ENCODE assay signal across 25 cellular contexts in the genomic region with DNA sequence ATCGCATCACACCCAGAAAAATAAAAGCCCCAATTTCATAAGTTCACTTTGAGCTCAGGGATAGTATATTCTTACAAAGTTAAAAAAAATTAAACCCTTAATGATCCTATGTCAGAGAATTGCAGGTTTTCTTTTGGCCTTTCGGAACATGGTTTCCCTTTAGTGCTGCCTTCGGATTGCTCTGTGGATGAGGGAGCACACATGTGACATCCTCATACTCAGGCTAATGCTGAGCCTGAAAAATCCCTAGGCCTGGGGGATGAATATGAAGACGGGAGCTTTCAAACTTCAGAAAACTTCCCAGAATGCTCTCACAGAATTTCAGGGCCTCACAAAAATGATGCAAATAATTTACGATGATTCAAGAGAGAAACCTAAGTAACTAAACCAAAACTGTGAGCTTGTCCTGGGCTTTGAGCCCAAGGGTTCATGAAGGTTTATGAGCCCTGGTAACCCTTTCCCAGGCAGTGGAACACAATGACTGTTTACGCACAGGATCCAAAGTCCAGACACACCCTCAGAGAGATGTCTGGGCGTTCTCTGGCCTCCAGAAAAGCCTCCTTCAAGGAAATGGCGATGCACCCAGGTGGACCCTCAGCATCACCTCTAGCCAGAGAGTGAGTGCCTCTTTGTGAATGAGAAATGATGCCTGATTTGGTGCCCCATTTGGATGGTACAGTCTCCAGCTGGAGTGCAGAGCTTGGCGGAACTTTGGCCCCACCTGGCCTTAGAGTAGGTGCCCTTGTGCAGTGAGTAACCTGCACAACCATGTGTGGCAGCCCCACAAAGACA.
DNase-seq lines count a peak whose midpoint lies in the region; ATAC-seq and TF ChIP-seq lines count a peak whose summit lies in the region.
"Had no signal": no experiment of that assay in that cellular context is flagged by ENCODE, and none has a peak within 500 bp of the region (broad histone marks: within the 10 kb centered on the region; RNA-seq: fewer than 3 reads in every experiment).

No MANE protein-coding gene starts in this region.

- peak; percentile 83 for ATAC-seq in left lobe of liver
- ATAC-seq in gastrocnemius medialis = peak; percentile 26 to 62
- no peak for ATAC-seq in GM18520 (IDR thresholded peaks at IDR 0.05; ENCODE audit: unreplicated experiment)
- ATAC-seq: activated CD8-positive, alpha-beta T cell treated with anti-CD3 and anti-CD28 coated beads, Interleukin-2, amount 10 ng/mL, durations not matched to agents 7 days and 5 days; activated T-cell treated with anti-CD3 and anti-CD28 coated beads, Interleukin-2, amount 50 U/mL, for 4 hours; HCT116; K562; left lung; stimulated activated naive CD8-positive, alpha-beta T cell treated with anti-CD3 and anti-CD28 coated beads, Interleukin-15, Interleukin-2, amounts not matched to agents 100 U/mL and 50 U/mL, for 24 hours had no signal

- no peak for TF ChIP-seq POLR2A in gastrocnemius medialis (IDR thresholded peaks at IDR 0.05)

- peak overlapping the region in 4 of 11 experiments; percentile 4 to 68 (median 56); a peak in 8 of 22 replicates for H3K9ac ChIP-seq in BLaER1 treated with 17β-estradiol and CSF1 and Interleukin-3, amounts not matched to agents 10 nM and 100 nM

- no peaks in the 10 kb centered on the region; a peak in 1 of 22 replicates for H3K9me3 ChIP-seq in BLaER1 treated with 17β-estradiol and CSF1 and Interleukin-3, amounts not matched to agents 10 nM and 100 nM (replicated peaks in 1 of 11)
- H3K9me3 ChIP-seq in gastrocnemius medialis = no peaks in the 10 kb centered on the region
- H3K9me3 ChIP-seq: adrenal gland, left lung had no signal

- peak overlapping the region in 9 of 11 experiments; percentile 13 to 92 (median 76); a peak in 16 of 22 replicates for H3K4me2 ChIP-seq in BLaER1 treated with 17β-estradiol and CSF1 and Interleukin-3, amounts not matched to agents 10 nM and 100 nM

- peaks cover 0 to 77% (median 21%) of the 10 kb centered on the region in 11 experiments; a peak in 13 of 22 replicates for H3K36me3 ChIP-seq in BLaER1 treated with 17β-estradiol and CSF1 and Interleukin-3, amounts not matched to agents 10 nM and 100 nM
- no peaks in the 10 kb centered on the region for H3K36me3 ChIP-seq in gastrocnemius medialis
- H3K36me3 ChIP-seq: adrenal gland, left lung had no signal

- intact Hi-C loops in gastrocnemius medialis (cut with DNase I; ENCODE audit: low total_unique reads) = no loop called here

- peaks cover 19 to 100% (median 99%) of the 10 kb centered on the region in 10 experiments for H3K4me1 ChIP-seq in BLaER1 treated with 17β-estradiol and CSF1 and Interleukin-3, amounts not matched to agents 10 nM and 100 nM
- peaks cover 0 to 16% of the 10 kb centered on the region in 2 donors for H3K4me1 ChIP-seq in gastrocnemius medialis
- H3K4me1 ChIP-seq: adrenal gland, left lung had no signal

- H4K20me1 ChIP-seq in BLaER1 treated with 17β-estradiol and CSF1 and Interleukin-3, amounts not matched to agents 10 nM and 100 nM = no peaks in the 10 kb centered on the region

- DNase-seq in SW480 (ENCODE audit: low spot score) (peak; percentile 20), left lobe of liver (ENCODE audit: low spot score) (peak; percentile 90), gastrocnemius medialis (no peak), DMS79 (lab: John Stamatoyannopoulos, UW) (no peak), DMS153 treated with DMSO at 0.1 percent for 48 hours (lab: John Stamatoyannopoulos, UW; ENCODE audit: unreplicated experiment) (no peak)
- no peak for DNase-seq in activated CD8-positive, alpha-beta memory T cell treated with anti-CD3 and anti-CD28 coated beads, Interleukin-2, amount 50 U/mL, for 4 hours
- DNase-seq: activated CD4-positive, CD25-positive, alpha-beta regulatory T cell treated with anti-CD3 and anti-CD28 coated beads, Interleukin-2, amount 50 U/mL, for 72 hours; activated CD8-positive, alpha-beta T cell treated with anti-CD3 and anti-CD28 coated beads, Interleukin-2, amount 10 ng/mL, durations not matched to agents 7 days and 5 days; activated naive CD4-positive, alpha-beta T cell; activated T-cell treated with anti-CD3 and anti-CD28 coated beads, Interleukin-2, amount 50 U/mL, for 4 hours; adrenal gland; dermis blood vessel endothelial cell; DMS 273 treated with DMSO at 0.1 percent for 48 hours; GDM1; left lung; midbrain; NCI-H2171; NCI-H526; stimulated activated CD4-positive, alpha-beta T cell treated with anti-CD3 and anti-CD28 coated beads, Interleukin-2, amount 100 ng/mL, for 48 hours; stimulated activated naive CD8-positive, alpha-beta T cell treated with anti-CD3 and anti-CD28 coated beads, Interleukin-15, Interleukin-2, amounts not matched to agents 100 U/mL and 50 U/mL, for 24 hours; trophoblast cell had no signal

- H3K4me3 ChIP-seq in BLaER1 treated with 17β-estradiol and CSF1 and Interleukin-3, amounts not matched to agents 10 nM and 100 nM = no peak overlapping the region; a peak in 1 of 20 replicates
- no peak overlapping the region for H3K4me3 ChIP-seq in gastrocnemius medialis
- H3K4me3 ChIP-seq: adrenal gland, K562, left lung had no signal

- TF ChIP-seq CTCF in gastrocnemius medialis (IDR thresholded peaks at IDR 0.05 in 4 of 5, conservative IDR thresholded peaks at IDR 0.05 in 1 of 5) = no peak

- H3K27ac ChIP-seq in BLaER1 treated with 17β-estradiol and CSF1 and Interleukin-3, amounts not matched to agents 10 nM and 100 nM = peak overlapping the region in 7 of 11 experiments; percentile 15 to 77 (median 70); a peak in 13 of 22 replicates
- peak overlapping the region in 2 of 4 donors; percentile 32 to 35 for H3K27ac ChIP-seq in gastrocnemius medialis
- H3K27ac ChIP-seq: adrenal gland, left lung had no signal

- in situ Hi-C loops in gastrocnemius medialis (cut with MboI; ENCODE audit: low sequenced_read_pairs in 4 of 4) = no loop called here

- H3K27me3 ChIP-seq in BLaER1 treated with 17β-estradiol and CSF1 and Interleukin-3, amounts not matched to agents 10 nM and 100 nM = no peaks in the 10 kb centered on the region
- H3K27me3 ChIP-seq in gastrocnemius medialis = no peaks in the 10 kb centered on the region
- H3K27me3 ChIP-seq: adrenal gland, left lung had no signal

Comparison
In these comparisons a context has a peak if more than half of its experiments do, and no peak if none do; other contexts are left out.
1. DNase-seq: peak in SW480 (single experiment) and left lobe of liver (single experiment); none in gastrocnemius medialis (0 of 2), DMS79 (single experiment), activated CD8-positive, alpha-beta memory T cell treated with anti-CD3 and anti-CD28 coated beads, Interleukin-2, amount 50 U/mL, for 4 hours (single experiment) and DMS153 treated with DMSO at 0.1 percent for 48 hours (single experiment).